In genomic region chr16:2003827-2004641, GRCh38 we compare ENCODE assay signal across 1 cellular context.
TF ChIP-seq lines count a peak whose summit lies in the region.

No MANE protein-coding gene starts in this region.

TF ChIP-seq in K562, 482 proteins besides CTCF, POLR2A, EP300 and RAD21 (continued from another document and continues in another):
- no peak for TF ChIP-seq ZFPM2 (CRISPR knock-in tag; IDR thresholded peaks at IDR 0.05)
- TF ChIP-seq ZNF184 (CRISPR knock-in tag; IDR thresholded peaks at IDR 0.05): no peak
- TF ChIP-seq CREM (IDR thresholded peaks at IDR 0.05; ENCODE audit: low read depth): peak; percentile 70
- TF ChIP-seq KLF1 (tag; IDR thresholded peaks at IDR 0.05): peak; percentile 57; the same call in 1 of the 2 replicates
- TF ChIP-seq, protein P1, sequence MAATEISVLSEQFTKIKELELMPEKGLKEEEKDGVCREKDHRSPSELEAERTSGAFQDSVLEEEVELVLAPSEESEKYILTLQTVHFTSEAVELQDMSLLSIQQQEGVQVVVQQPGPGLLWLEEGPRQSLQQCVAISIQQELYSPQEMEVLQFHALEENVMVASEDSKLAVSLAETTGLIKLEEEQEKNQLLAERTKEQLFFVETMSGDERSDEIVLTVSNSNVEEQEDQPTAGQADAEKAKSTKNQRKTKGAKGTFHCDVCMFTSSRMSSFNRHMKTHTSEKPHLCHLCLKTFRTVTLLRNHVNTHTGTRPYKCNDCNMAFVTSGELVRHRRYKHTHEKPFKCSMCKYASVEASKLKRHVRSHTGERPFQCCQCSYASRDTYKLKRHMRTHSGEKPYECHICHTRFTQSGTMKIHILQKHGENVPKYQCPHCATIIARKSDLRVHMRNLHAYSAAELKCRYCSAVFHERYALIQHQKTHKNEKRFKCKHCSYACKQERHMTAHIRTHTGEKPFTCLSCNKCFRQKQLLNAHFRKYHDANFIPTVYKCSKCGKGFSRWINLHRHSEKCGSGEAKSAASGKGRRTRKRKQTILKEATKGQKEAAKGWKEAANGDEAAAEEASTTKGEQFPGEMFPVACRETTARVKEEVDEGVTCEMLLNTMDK (IDR thresholded peaks at IDR 0.05; ENCODE audit: borderline replicate concordance, insufficient read depth, low read depth, low read length, poor library complexity, severe bottlenecking): peak; percentile 100
- no peak for TF ChIP-seq NR2C1 (IDR thresholded peaks at IDR 0.05)
- peak; percentile 51; the same call in 1 of the 2 replicates for TF ChIP-seq NR2C1 (tag; IDR thresholded peaks at IDR 0.05)
- TF ChIP-seq CCNT2 (IDR thresholded peaks at IDR 0.05; ENCODE audit: borderline replicate concordance, extremely low read depth, insufficient read length, low read depth, low read length): peak; percentile 66
- no peak for TF ChIP-seq ZNF277 (CRISPR knock-in tag; IDR thresholded peaks at IDR 0.05; ENCODE audit: borderline replicate concordance)
- peak; percentile 49; the same call in 1 of the 2 replicates for TF ChIP-seq JUND (IDR thresholded peaks at IDR 0.05; ENCODE audit: borderline replicate concordance, low read depth, low read length)
- TF ChIP-seq JUND (tag; IDR thresholded peaks at IDR 0.05; ENCODE audit: borderline replicate concordance, low read depth, low read length): no peak; the same call in 2 of the 3 replicates
- no peak for TF ChIP-seq ATF1 (CRISPR knock-in tag; IDR thresholded peaks at IDR 0.05)
- peak; percentile 50 for TF ChIP-seq ATF1 (tag; IDR thresholded peaks at IDR 0.05)
- peak; percentile 87 for TF ChIP-seq MXI1 (IDR thresholded peaks at IDR 0.05; ENCODE audit: low read depth, low read length)
- TF ChIP-seq FOXK1 (CRISPR knock-in tag; IDR thresholded peaks at IDR 0.05; ENCODE audit: borderline replicate concordance): peak; percentile 65; the same call in 1 of the 2 replicates
- no peak for TF ChIP-seq TAL1 (IDR thresholded peaks at IDR 0.05)
- peak; percentile 80 for TF ChIP-seq SREBF1 (IDR thresholded peaks at IDR 0.05; ENCODE audit: borderline replicate concordance, low read depth, low read length)
- peak; percentile 45; the same call in 1 of the 2 replicates for TF ChIP-seq REST (CRISPR knock-in tag; IDR thresholded peaks at IDR 0.05; ENCODE audit: low read depth)
- TF ChIP-seq SP1 (CRISPR knock-in tag; IDR thresholded peaks at IDR 0.05): peak; percentile 98
- TF ChIP-seq ZKSCAN1 (IDR thresholded peaks at IDR 0.05; ENCODE audit: low read depth, low read length): peak; percentile 60; the same call in 1 of the 2 replicates
- TF ChIP-seq MAFG (tag; conservative IDR thresholded peaks at IDR 0.05): no peak
- TF ChIP-seq HDAC1 (IDR thresholded peaks at IDR 0.05): peak in 1 of 2 experiments; percentile 82; a peak in 2 of 4 replicates
- TF ChIP-seq, protein P2, sequence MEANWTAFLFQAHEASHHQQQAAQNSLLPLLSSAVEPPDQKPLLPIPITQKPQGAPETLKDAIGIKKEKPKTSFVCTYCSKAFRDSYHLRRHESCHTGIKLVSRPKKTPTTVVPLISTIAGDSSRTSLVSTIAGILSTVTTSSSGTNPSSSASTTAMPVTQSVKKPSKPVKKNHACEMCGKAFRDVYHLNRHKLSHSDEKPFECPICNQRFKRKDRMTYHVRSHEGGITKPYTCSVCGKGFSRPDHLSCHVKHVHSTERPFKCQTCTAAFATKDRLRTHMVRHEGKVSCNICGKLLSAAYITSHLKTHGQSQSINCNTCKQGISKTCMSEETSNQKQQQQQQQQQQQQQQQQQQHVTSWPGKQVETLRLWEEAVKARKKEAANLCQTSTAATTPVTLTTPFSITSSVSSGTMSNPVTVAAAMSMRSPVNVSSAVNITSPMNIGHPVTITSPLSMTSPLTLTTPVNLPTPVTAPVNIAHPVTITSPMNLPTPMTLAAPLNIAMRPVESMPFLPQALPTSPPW (CRISPR knock-in tag; IDR thresholded peaks at IDR 0.05): peak; percentile 47; the same call in 1 of the 2 replicates
- no peak for TF ChIP-seq SAFB (IDR thresholded peaks at IDR 0.05; ENCODE audit: borderline replicate concordance, low read depth, low read length)
- no peak for TF ChIP-seq CHAMP1 (IDR thresholded peaks at IDR 0.05)
- peak; percentile 21; the same call in 1 of the 2 replicates for TF ChIP-seq JUN (IDR thresholded peaks at IDR 0.05; ENCODE audit: borderline replicate concordance, low read depth, low read length)
- no peak for TF ChIP-seq JUN (CRISPR knock-in tag; IDR thresholded peaks at IDR 0.05; ENCODE audit: borderline replicate concordance)
- 0 out of 4 replicates have a peak, but pooled peaks of 1 of the 2 experiments have one; percentile 6 for TF ChIP-seq TRIM24 (IDR thresholded peaks at IDR 0.05)
- TF ChIP-seq NRF1 (conservative IDR thresholded peaks at IDR 0.05 in 1 of 2, IDR thresholded peaks at IDR 0.05 in 1 of 2): peak in 1 of 2 experiments; percentile 27; a peak in 2 of 4 replicates
- TF ChIP-seq TOE1 (IDR thresholded peaks at IDR 0.05; ENCODE audit: borderline replicate concordance): peak; percentile 77; the same call in 1 of the 2 replicates
- no peak for TF ChIP-seq TOE1 (CRISPR knock-in tag; IDR thresholded peaks at IDR 0.05; ENCODE audit: borderline replicate concordance, low read depth)
- TF ChIP-seq KLF13 (tag; IDR thresholded peaks at IDR 0.05; ENCODE audit: borderline replicate concordance, low read depth): peak; percentile 99
- TF ChIP-seq GTF2F1 (IDR thresholded peaks at IDR 0.05; ENCODE audit: low read depth, low read length): 0 out of 2 replicates have a peak, but pooled peaks have one; percentile 9
- 0 out of 2 replicates have a peak, but pooled peaks have one; percentile 38 for TF ChIP-seq MTA3 (IDR thresholded peaks at IDR 0.05; ENCODE audit: borderline replicate concordance)
- TF ChIP-seq POLR2G (IDR thresholded peaks at IDR 0.05; ENCODE audit: low read depth, low read length): peak; percentile 67
- TF ChIP-seq ZNF384 (IDR thresholded peaks at IDR 0.05; ENCODE audit: low read depth, low read length): 0 out of 2 replicates have a peak, but pooled peaks have one; percentile 35
- TF ChIP-seq POLR3G (IDR thresholded peaks at IDR 0.05; ENCODE audit: extremely low read depth, insufficient read length, insufficient replicate concordance): no peak
- no peak for TF ChIP-seq FOS (IDR thresholded peaks at IDR 0.05; ENCODE audit: extremely low read depth, insufficient read length)
- peak in 1 of 2 experiments; percentile 33; a peak in 1 of 4 replicates for TF ChIP-seq ARNT (IDR thresholded peaks at IDR 0.05)
- no peak for TF ChIP-seq KDM1A (IDR thresholded peaks at IDR 0.05)
- TF ChIP-seq DACH1 (IDR thresholded peaks at IDR 0.05; ENCODE audit: partially characterized antibody): peak; percentile 78
- peak; percentile 40 for TF ChIP-seq TBP (optimal IDR thresholded peaks at IDR 0.05; ENCODE audit: low read depth, low read length)
- peak in 1 of 2 experiments; percentile 65; a peak in 2 of 4 replicates for TF ChIP-seq RCOR1 (IDR thresholded peaks at IDR 0.05; ENCODE audit: borderline replicate concordance in 1 of 2, low read depth in 2 of 2, low read length in 2 of 2)
- TF ChIP-seq DMBX1 (CRISPR knock-in tag; IDR thresholded peaks at IDR 0.05; ENCODE audit: borderline replicate concordance): no peak
- TF ChIP-seq, protein P3, sequence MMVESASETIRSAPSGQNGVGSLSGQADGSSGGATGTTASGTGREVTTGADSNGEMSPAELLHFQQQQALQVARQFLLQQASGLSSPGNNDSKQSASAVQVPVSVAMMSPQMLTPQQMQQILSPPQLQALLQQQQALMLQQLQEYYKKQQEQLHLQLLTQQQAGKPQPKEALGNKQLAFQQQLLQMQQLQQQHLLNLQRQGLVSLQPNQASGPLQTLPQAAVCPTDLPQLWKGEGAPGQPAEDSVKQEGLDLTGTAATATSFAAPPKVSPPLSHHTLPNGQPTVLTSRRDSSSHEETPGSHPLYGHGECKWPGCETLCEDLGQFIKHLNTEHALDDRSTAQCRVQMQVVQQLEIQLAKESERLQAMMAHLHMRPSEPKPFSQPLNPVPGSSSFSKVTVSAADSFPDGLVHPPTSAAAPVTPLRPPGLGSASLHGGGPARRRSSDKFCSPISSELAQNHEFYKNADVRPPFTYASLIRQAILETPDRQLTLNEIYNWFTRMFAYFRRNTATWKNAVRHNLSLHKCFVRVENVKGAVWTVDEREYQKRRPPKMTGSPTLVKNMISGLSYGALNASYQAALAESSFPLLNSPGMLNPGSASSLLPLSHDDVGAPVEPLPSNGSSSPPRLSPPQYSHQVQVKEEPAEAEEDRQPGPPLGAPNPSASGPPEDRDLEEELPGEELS (CRISPR knock-in tag; IDR thresholded peaks at IDR 0.05; ENCODE audit: borderline replicate concordance): peak; percentile 47; the same call in 1 of the 2 replicates
- peak in 1 of 2 experiments; percentile 52; a peak in 1 of 3 replicates for TF ChIP-seq CBX3 (IDR thresholded peaks at IDR 0.05; ENCODE audit: borderline replicate concordance in 1 of 2, low read length in 2 of 2)
- TF ChIP-seq NBN (IDR thresholded peaks at IDR 0.05; ENCODE audit: low read depth): 0 out of 2 replicates have a peak, but pooled peaks have one; percentile 51
- TF ChIP-seq NKRF (IDR thresholded peaks at IDR 0.05; ENCODE audit: borderline replicate concordance): peak; percentile 82; the same call in 1 of the 2 replicates
- no peak for TF ChIP-seq ZKSCAN3 (CRISPR knock-in tag; IDR thresholded peaks at IDR 0.05)
- no peak for TF ChIP-seq HMG20A (CRISPR knock-in tag; conservative IDR thresholded peaks at IDR 0.05)
- TF ChIP-seq CXXC5 (CRISPR knock-in tag; IDR thresholded peaks at IDR 0.05): peak; percentile 76
- peak; percentile 69 for TF ChIP-seq NEUROD1 (IDR thresholded peaks at IDR 0.05; ENCODE audit: borderline replicate concordance, low read depth, low read length, partially characterized antibody)
- TF ChIP-seq, protein P4, sequence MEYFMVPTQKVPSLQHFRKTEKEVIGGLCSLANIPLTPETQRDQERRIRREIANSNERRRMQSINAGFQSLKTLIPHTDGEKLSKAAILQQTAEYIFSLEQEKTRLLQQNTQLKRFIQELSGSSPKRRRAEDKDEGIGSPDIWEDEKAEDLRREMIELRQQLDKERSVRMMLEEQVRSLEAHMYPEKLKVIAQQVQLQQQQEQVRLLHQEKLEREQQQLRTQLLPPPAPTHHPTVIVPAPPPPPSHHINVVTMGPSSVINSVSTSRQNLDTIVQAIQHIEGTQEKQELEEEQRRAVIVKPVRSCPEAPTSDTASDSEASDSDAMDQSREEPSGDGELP (CRISPR knock-in tag; IDR thresholded peaks at IDR 0.05; ENCODE audit: borderline replicate concordance): peak; percentile 98
